1 cellular context compared by ENCODE assay signal in genomic region chr16:14487579-14487978, GRCh38.
TF ChIP-seq lines count a peak whose summit lies in the region.

No MANE protein-coding gene starts in this region.

TF ChIP-seq in IMR-90, 13 proteins besides CTCF, POLR2A, EP300 and RAD21:
- TF ChIP-seq MXI1 (IDR thresholded peaks at IDR 0.05; ENCODE audit: borderline replicate concordance, low read depth, low read length) (no peak), BHLHE40 (IDR thresholded peaks at IDR 0.05; ENCODE audit: low read depth, low read length) (no peak), NFE2L2 (IDR thresholded peaks at IDR 0.05; ENCODE audit: low read depth, low read length) (no peak), RFX5 (IDR thresholded peaks at IDR 0.05; ENCODE audit: low read depth, low read length) (no peak), CEBPB (IDR thresholded peaks at IDR 0.05; ENCODE audit: low read depth, low read length) (no peak), FOS (IDR thresholded peaks at IDR 0.05; ENCODE audit: low read depth, low read length) (no peak), MAZ (IDR thresholded peaks at IDR 0.05; ENCODE audit: borderline replicate concordance, low read depth, low read length) (no peak), ELK1 (IDR thresholded peaks at IDR 0.05; ENCODE audit: borderline replicate concordance, low read depth, low read length) (no peak), RCOR1 (IDR thresholded peaks at IDR 0.05; ENCODE audit: insufficient replicate concordance, low read length) (no peak), CHD1 (IDR thresholded peaks at IDR 0.05; ENCODE audit: low read depth, low read length) (no peak)
